28 cellular contexts compared by ENCODE assay signal in genomic region chr12:31672521-31672920, GRCh38.
"Had no signal": no experiment of that assay in that cellular context is flagged by ENCODE, and none has a peak within 500 bp of the region (broad histone marks: within the 10 kb centered on the region; RNA-seq: fewer than 3 reads in every experiment).

No MANE protein-coding gene starts in this region.

- H3K27ac ChIP-seq: neutrophil, pancreas, prostate gland, right lobe of liver, sigmoid colon, stomach, thoracic aorta, thyroid gland, tibial nerve, upper lobe of left lung, vagina had no signal

- H3K36me3 ChIP-seq: pancreas, prostate gland, right lobe of liver, vagina had no signal

- H3K9me3 ChIP-seq: neutrophil, pancreas, prostate gland, thyroid gland, vagina had no signal

- H3K4me3 Mint-ChIP-seq: naive thymus-derived CD8-positive, alpha-beta T cell; natural killer cell treated with Interleukin-12 subunit alpha and Interleukin-12 subunit beta and Interleukin-15 and Interleukin-18, amount 100 ng/mL, for 72 hours; nephron progenitor cell; neural crest cell; stimulated activated effector memory CD8-positive, alpha-beta T cell treated with anti-CD3 and anti-CD28 coated beads, Interleukin-12 subunit alpha, Interleukin-12 subunit beta, amount 100 ng/mL, for 72 hours; stimulated activated naive B cell treated with anti-CD40 and anti-IgM and Interleukin-4, amounts not matched to agents 10 μg/mL and 1 μg/mL and 100 μg/mL, for 72 hours; stimulated activated naive CD8-positive, alpha-beta T cell treated with anti-CD3 and anti-CD28 coated beads, Interleukin-15, Interleukin-2, amounts not matched to agents 100 ng/mL and 50 ng/mL, for 24 hours had no signal

- FAIRE-seq: pancreas, urothelium cell line had no signal

- H3K4me1 ChIP-seq: pancreas, prostate gland, sigmoid colon, stomach, thyroid gland, tibial nerve, upper lobe of left lung, vagina had no signal

- H3K36me3 Mint-ChIP-seq: stimulated activated effector memory CD8-positive, alpha-beta T cell treated with anti-CD3 and anti-CD28 coated beads, Interleukin-12 subunit alpha, Interleukin-12 subunit beta, amount 100 ng/mL, for 72 hours had no signal

- H3K4me1 Mint-ChIP-seq: nephron progenitor cell; stimulated activated effector memory CD8-positive, alpha-beta T cell treated with anti-CD3 and anti-CD28 coated beads, Interleukin-12 subunit alpha, Interleukin-12 subunit beta, amount 100 ng/mL, for 72 hours had no signal

- H3K9me3 Mint-ChIP-seq: natural killer cell treated with Interleukin-12 subunit alpha and Interleukin-12 subunit beta and Interleukin-15 and Interleukin-18, amount 100 ng/mL, for 72 hours had no signal

- H3K4me3 ChIP-seq: pancreas, prostate gland, right lobe of liver, sigmoid colon, stomach, thoracic aorta, thyroid gland, tibial nerve, upper lobe of left lung, vagina had no signal

- DNase-seq: naive thymus-derived CD8-positive, alpha-beta T cell; nephron progenitor cell; nucleus accumbens; pancreas; right cardiac atrium; right lobe of liver; sigmoid colon; small intestine; stimulated activated CD4-positive, alpha-beta T cell treated with anti-CD3 and anti-CD28 coated beads, Interleukin-15, amount 100 ng/mL, for 24 hours; stimulated activated CD4-positive, alpha-beta T cell treated with anti-CD3 and anti-CD28 coated beads, Interleukin-2, amount 100 ng/mL, for 24 hours; stimulated activated CD4-positive, alpha-beta T cell treated with anti-CD3 and anti-CD28 coated beads, Interleukin-2, amount 100 ng/mL, for 48 hours; stimulated activated CD4-positive, alpha-beta T cell treated with anti-CD3 and anti-CD28 coated beads, Interleukin-4, amount 100 ng/mL, for 24 hours; stimulated activated naive B cell treated with anti-CD40 and anti-IgM and Interleukin-4, amounts not matched to agents 10 μg/mL and 1 μg/mL and 100 μg/mL, for 72 hours; stimulated activated naive CD4-positive, alpha-beta T cell treated with Interleukin-2 at 50 U/mL for 16 hours; stomach; thyroid gland; trophoblast cell; upper lobe of left lung had no signal

- H3K27ac Mint-ChIP-seq: naive thymus-derived CD8-positive, alpha-beta T cell; natural killer cell treated with Interleukin-12 subunit alpha and Interleukin-12 subunit beta and Interleukin-15 and Interleukin-18, amount 100 ng/mL, for 72 hours; nephron progenitor cell; stimulated activated effector memory CD8-positive, alpha-beta T cell treated with anti-CD3 and anti-CD28 coated beads, Interleukin-12 subunit alpha, Interleukin-12 subunit beta, amount 100 ng/mL, for 72 hours; stimulated activated naive B cell treated with anti-CD40 and anti-IgM and Interleukin-4, amounts not matched to agents 10 μg/mL and 1 μg/mL and 100 μg/mL, for 72 hours; stimulated activated naive CD8-positive, alpha-beta T cell treated with anti-CD3 and anti-CD28 coated beads, Interleukin-15, Interleukin-2, amounts not matched to agents 100 ng/mL and 50 ng/mL, for 24 hours had no signal

- H3K27me3 Mint-ChIP-seq: naive thymus-derived CD8-positive, alpha-beta T cell; natural killer cell treated with Interleukin-12 subunit alpha and Interleukin-12 subunit beta and Interleukin-15 and Interleukin-18, amount 100 ng/mL, for 72 hours; stimulated activated naive B cell treated with anti-CD40 and anti-IgM and Interleukin-4, amounts not matched to agents 10 μg/mL and 1 μg/mL and 100 μg/mL, for 72 hours; stimulated activated naive CD8-positive, alpha-beta T cell treated with anti-CD3 and anti-CD28 coated beads, Interleukin-15, Interleukin-2, amounts not matched to agents 100 ng/mL and 50 ng/mL, for 24 hours had no signal
